In the genomic region with DNA sequence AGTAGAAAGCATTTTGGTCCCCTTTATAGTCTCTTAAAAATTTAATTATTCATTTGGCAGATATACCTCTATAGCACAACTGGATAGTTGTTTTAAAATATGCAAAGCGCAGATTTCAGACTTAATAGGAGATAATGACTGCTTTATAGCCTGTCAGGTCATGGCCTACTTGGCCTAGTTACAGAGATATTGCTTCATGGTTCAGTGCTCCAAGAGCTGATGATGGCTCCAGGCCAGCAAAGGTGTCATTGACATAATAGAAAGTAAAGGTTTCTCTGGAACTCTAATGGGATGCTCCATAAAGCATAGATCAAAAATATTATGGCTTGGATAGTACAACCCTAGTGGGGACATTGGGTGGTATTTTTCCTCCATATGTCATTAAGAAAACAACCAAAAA, we compare ENCODE assay signal across 11 cellular contexts.
"Had no signal": no experiment of that assay in that cellular context is flagged by ENCODE, and none has a peak within 500 bp of the region (broad histone marks: within the 10 kb centered on the region; RNA-seq: fewer than 3 reads in every experiment).

No MANE protein-coding gene starts in this region.

- H3K4me3 ChIP-seq: body of pancreas, gastrocnemius medialis, ovary had no signal

- H3K4me1 ChIP-seq: body of pancreas, gastrocnemius medialis had no signal

- H3K27ac ChIP-seq: body of pancreas, epithelial cell of prostate, gastrocnemius medialis, ovary had no signal

- ATAC-seq: body of pancreas; gastrocnemius medialis; stimulated activated naive CD8-positive, alpha-beta T cell treated with anti-CD3 and anti-CD28 coated beads, Interleukin-15, Interleukin-2, amounts not matched to agents 100 U/mL and 50 U/mL, for 24 hours had no signal

- H3K9me3 ChIP-seq: body of pancreas, gastrocnemius medialis, ovary had no signal

- H3K27me3 ChIP-seq: body of pancreas, gastrocnemius medialis, ovary had no signal

- H3K36me3 ChIP-seq: gastrocnemius medialis, ovary had no signal

- DNase-seq: activated CD4-positive, alpha-beta T cell treated with anti-CD3 and anti-CD28 coated beads, Interleukin-2, amount 50 U/mL, for 1 hour; activated naive CD4-positive, alpha-beta T cell treated with anti-CD3 and anti-CD28 coated beads, Interleukin-2, amount 50 U/mL, for 16 hours; activated T-cell treated with anti-CD3 and anti-CD28 coated beads, Interleukin-2, amount 50 U/mL, for 1 hour; effector memory CD4-positive, alpha-beta T cell; gastrocnemius medialis; ovary; stimulated activated CD4-positive, alpha-beta T cell treated with anti-CD3 and anti-CD28 coated beads, Interleukin-2, amount 100 ng/mL, for 48 hours; stimulated activated CD8-positive, alpha-beta memory T cell treated with anti-CD3 and anti-CD28 coated beads, Interleukin-4, amount 100 ng/mL, for 48 hours; stimulated activated naive CD8-positive, alpha-beta T cell treated with anti-CD3 and anti-CD28 coated beads, Interleukin-15, Interleukin-2, amounts not matched to agents 100 U/mL and 50 U/mL, for 24 hours had no signal
